ENCODE assay signal across 10 cellular contexts in genomic region chr16:31701734-31702133, GRCh38.
DNase-seq lines count a peak whose midpoint lies in the region; ATAC-seq and TF ChIP-seq lines count a peak whose summit lies in the region.
"Had no signal": no experiment of that assay in that cellular context is flagged by ENCODE, and none has a peak within 500 bp of the region (broad histone marks: within the 10 kb centered on the region; RNA-seq: fewer than 3 reads in every experiment).

No MANE protein-coding gene starts in this region.

- no peaks in the 10 kb centered on the region for H3K9me3 Mint-ChIP-seq in activated naive CD8-positive, alpha-beta T cell treated with anti-CD3 and anti-CD28 coated beads, Interleukin-2, amount 50 U/mL, for 24 hours
- H3K9me3 Mint-ChIP-seq in memory B cell = no peaks in the 10 kb centered on the region

- peak overlapping the region in 2 of 11 experiments; percentile 74 to 80; a peak in 1 of 22 replicates for H3K27ac ChIP-seq in BLaER1 treated with 17β-estradiol and CSF1 and Interleukin-3, amounts not matched to agents 10 nM and 100 nM
- H3K27ac ChIP-seq in HCT116 (ENCODE audit: low read depth, low read length) = no peak overlapping the region
- H3K27ac ChIP-seq: neutrophil had no signal

- peak overlapping the region; percentile 98 for H3K27ac Mint-ChIP-seq in activated naive CD8-positive, alpha-beta T cell treated with anti-CD3 and anti-CD28 coated beads, Interleukin-2, amount 50 U/mL, for 24 hours
- peak overlapping the region; percentile 92 for H3K27ac Mint-ChIP-seq in memory B cell

- H3K4me2 ChIP-seq in BLaER1 treated with 17β-estradiol and CSF1 and Interleukin-3, amounts not matched to agents 10 nM and 100 nM = peak overlapping the region; percentile 84 to 99 (median 94)
- peak overlapping the region; percentile 81 for H3K4me2 ChIP-seq in HCT116 (ENCODE audit: low read length)

- POLR2A ChIA-PET in HCT116 (lab: Charles Lee) = interaction anchor here (2.3 kb wide), 1 partner anchor 11 kb away, joined by 10 read pairs; a partner anchor contains a TSS

- TF ChIP-seq RAD21 in HCT116 (IDR thresholded peaks at IDR 0.05; ENCODE audit: low read depth) = no peak

- peaks cover 14 to 27% (median 22%) of the 10 kb centered on the region in 10 experiments for H3K4me1 ChIP-seq in BLaER1 treated with 17β-estradiol and CSF1 and Interleukin-3, amounts not matched to agents 10 nM and 100 nM
- H3K4me1 ChIP-seq in HCT116 (ENCODE audit: control insufficient read depth in 1 of 2, insufficient read depth in 2 of 2, low read length in 2 of 2) = peaks cover 8 to 15% of the 10 kb centered on the region in 2 experiments; a peak in 3 of 4 replicates

- peaks cover 26% of the 10 kb centered on the region for H3K79me2 ChIP-seq in HCT116 (ENCODE audit: insufficient read depth, low read length)

- H3K27me3 ChIP-seq in BLaER1 treated with 17β-estradiol and CSF1 and Interleukin-3, amounts not matched to agents 10 nM and 100 nM = no peaks in the 10 kb centered on the region; a peak in 2 of 22 replicates
- no peaks in the 10 kb centered on the region for H3K27me3 ChIP-seq in HCT116 (ENCODE audit: insufficient read depth, low read length)

- no peak for DNase-seq in HCT116 (ENCODE audit: low read depth, low spot score)
- DNase-seq in activated naive CD8-positive, alpha-beta T cell treated with anti-CD3 and anti-CD28 coated beads, Interleukin-2, amount 50 U/mL, for 24 hours = no peak
- no peak for DNase-seq in memory B cell (ENCODE audit: low spot score in 2 of 2)
- DNase-seq in Ammon's horn (ENCODE audit: low spot score) = no peak
- no peak for DNase-seq in middle frontal gyrus (ENCODE audit: extremely low spot score, low spot score)
- DNase-seq: NCI-H1436 had no signal

- no peak for TF ChIP-seq CTCF in HCT116 (IDR thresholded peaks at IDR 0.05 in 2 of 3, conservative IDR thresholded peaks at IDR 0.05 in 1 of 3; ENCODE audit: borderline replicate concordance in 1 of 3, insufficient read depth in 1 of 3, low read depth in 2 of 3, low read length in 2 of 3)

- H3K4me3 Mint-ChIP-seq in activated naive CD8-positive, alpha-beta T cell treated with anti-CD3 and anti-CD28 coated beads, Interleukin-2, amount 50 U/mL, for 24 hours = peak overlapping the region; percentile 86
- H3K4me3 Mint-ChIP-seq in memory B cell = peak overlapping the region; percentile 90

- H3K9me2 ChIP-seq in HCT116 (ENCODE audit: insufficient read depth) = no peaks in the 10 kb centered on the region

- no peak for ATAC-seq in HCT116
- no peak for ATAC-seq in activated naive CD8-positive, alpha-beta T cell treated with anti-CD3 and anti-CD28 coated beads, Interleukin-2, amount 50 U/mL, for 24 hours
- no peak for ATAC-seq in memory B cell (ENCODE audit: low read depth)
- no peak for ATAC-seq in GM21528 (IDR thresholded peaks at IDR 0.05; ENCODE audit: low FRiP score, unreplicated experiment)
- no peak for ATAC-seq in HG02798 (IDR thresholded peaks at IDR 0.05; ENCODE audit: poor library complexity, unreplicated experiment)

- H3K4me1 Mint-ChIP-seq in activated naive CD8-positive, alpha-beta T cell treated with anti-CD3 and anti-CD28 coated beads, Interleukin-2, amount 50 U/mL, for 24 hours = peaks cover 24% of the 10 kb centered on the region
- H3K4me1 Mint-ChIP-seq in memory B cell = peaks cover 16% of the 10 kb centered on the region

- no peak for TF ChIP-seq POLR2A in HCT116 (IDR thresholded peaks at IDR 0.05; ENCODE audit: borderline replicate concordance, extremely low read depth, insufficient read depth, insufficient read length)

- RAD21 ChIA-PET in HCT116 (lab: Charles Lee; ENCODE audit: low non-redundant PET in 1 of 2, low total read pairs in 2 of 2, uncharacterized antibody in 2 of 2, unreplicated experiment in 2 of 2) = no interaction called here

- H4K20me1 ChIP-seq in BLaER1 treated with 17β-estradiol and CSF1 and Interleukin-3, amounts not matched to agents 10 nM and 100 nM = peaks cover 0 to 56% (median 16%) of the 10 kb centered on the region in 11 experiments; a peak in 12 of 22 replicates
- H4K20me1 ChIP-seq in HCT116 (ENCODE audit: insufficient read depth) = peaks cover 5% of the 10 kb centered on the region; the same call in 1 of the 2 replicates

- no TSS peak for BruUV-seq in HCT116 (replicated peaks; lab: Mats Ljungman, UMichigan)

- H3K36me3 ChIP-seq in BLaER1 treated with 17β-estradiol and CSF1 and Interleukin-3, amounts not matched to agents 10 nM and 100 nM = peaks cover 37 to 45% (median 41%) of the 10 kb centered on the region in 11 experiments
- peaks cover 18 to 24% of the 10 kb centered on the region in 2 experiments; a peak in 3 of 4 replicates for H3K36me3 ChIP-seq in HCT116 (ENCODE audit: control insufficient read depth in 1 of 2, insufficient read depth in 2 of 2, low read length in 2 of 2)
- H3K36me3 ChIP-seq: neutrophil had no signal

- CTCF ChIA-PET in HCT116 (lab: Charles Lee) = interaction anchor here (2.6 kb wide), 1 partner anchor 11 kb away, joined by 6 read pairs; a partner anchor contains a TSS

- H3K36me3 Mint-ChIP-seq in activated naive CD8-positive, alpha-beta T cell treated with anti-CD3 and anti-CD28 coated beads, Interleukin-2, amount 50 U/mL, for 24 hours (ENCODE audit: low read depth) = peaks cover 31% of the 10 kb centered on the region
- H3K36me3 Mint-ChIP-seq in memory B cell = peaks cover 14% of the 10 kb centered on the region

- no peaks in the 10 kb centered on the region for H3K9me3 ChIP-seq in BLaER1 treated with 17β-estradiol and CSF1 and Interleukin-3, amounts not matched to agents 10 nM and 100 nM (replicated peaks in 1 of 11)
- no peaks in the 10 kb centered on the region for H3K9me3 ChIP-seq in HCT116 (ENCODE audit: control insufficient read depth in 1 of 2, insufficient read depth in 1 of 2, low read depth in 1 of 2, low read length in 2 of 2)
- H3K9me3 ChIP-seq: neutrophil had no signal

- H2AFZ ChIP-seq in HCT116 (ENCODE audit: low read depth, low read length, poor library complexity, severe bottlenecking) = no peak overlapping the region

- peaks cover 5% of the 10 kb centered on the region for H3K27me3 Mint-ChIP-seq in activated naive CD8-positive, alpha-beta T cell treated with anti-CD3 and anti-CD28 coated beads, Interleukin-2, amount 50 U/mL, for 24 hours
- H3K27me3 Mint-ChIP-seq in memory B cell = no peaks in the 10 kb centered on the region

- intact Hi-C loops in HCT116 (cut with micrococcal nuclease) = no loop called here

- H3K4me3 ChIP-seq in BLaER1 treated with 17β-estradiol and CSF1 and Interleukin-3, amounts not matched to agents 10 nM and 100 nM = peak overlapping the region in 5 of 10 experiments; percentile 80 to 92 (median 88); a peak in 2 of 20 replicates
- H3K4me3 ChIP-seq in HCT116 (replicated peaks in 1 of 2; ENCODE audit: low read depth in 1 of 2, low read length in 2 of 2) = peak overlapping the region; percentile 91 to 92

- H3K9ac ChIP-seq in BLaER1 treated with 17β-estradiol and CSF1 and Interleukin-3, amounts not matched to agents 10 nM and 100 nM = peak overlapping the region in 2 of 11 experiments; percentile 82 to 88; a peak in 2 of 22 replicates
- H3K9ac ChIP-seq in HCT116 (ENCODE audit: low read length) = peak overlapping the region; percentile 83

TF ChIP-seq in HCT116, 20 proteins besides CTCF, POLR2A, EP300 and RAD21:
- TF ChIP-seq ZNF274 (IDR thresholded peaks at IDR 0.05; ENCODE audit: low read depth, low read length) = no peak
- TF ChIP-seq SP1 (IDR thresholded peaks at IDR 0.05; ENCODE audit: low read depth) = no peak
- TF ChIP-seq EZH2phosphoT487 (IDR thresholded peaks at IDR 0.05; ENCODE audit: borderline replicate concordance) = no peak
- no peak for TF ChIP-seq POLR2AphosphoS5 (IDR thresholded peaks at IDR 0.05; ENCODE audit: low read depth, low read length)
